Comparison of ENCODE assay signal across 27 cellular contexts in genomic region chr12:79023784-79024183, GRCh38.
"Had no signal": no experiment of that assay in that cellular context is flagged by ENCODE, and none has a peak within 500 bp of the region (broad histone marks: within the 10 kb centered on the region; RNA-seq: fewer than 3 reads in every experiment).

No MANE protein-coding gene starts in this region.

- H3K27ac Mint-ChIP-seq: activated naive CD8-positive, alpha-beta T cell; mesothelial cell of epicardium; naive B cell; nephron progenitor cell; progenitor cell of endocrine pancreas; stimulated activated naive B cell treated with anti-CD40 and anti-IgM and Interleukin-4, amounts not matched to agents 10 μg/mL and 1 μg/mL and 100 μg/mL, for 72 hours had no signal

- H3K4me3 ChIP-seq: gastroesophageal sphincter, ovary, right lobe of liver, smooth muscle cell, suprapubic skin, tibial nerve had no signal

- H3K4me3 Mint-ChIP-seq: activated naive CD8-positive, alpha-beta T cell; mesothelial cell of epicardium; naive B cell; nephron progenitor cell; stimulated activated naive B cell treated with anti-CD40 and anti-IgM and Interleukin-4, amounts not matched to agents 10 μg/mL and 1 μg/mL and 100 μg/mL, for 72 hours had no signal

- H3K4me1 Mint-ChIP-seq: naive B cell; nephron progenitor cell; stimulated activated naive B cell treated with anti-CD40 and anti-IgM and Interleukin-4, amounts not matched to agents 10 μg/mL and 1 μg/mL and 100 μg/mL, for 72 hours had no signal

- DNase-seq: activated CD4-positive, alpha-beta T cell treated with anti-CD3 and anti-CD28 coated beads for 4 hours; activated CD4-positive, alpha-beta T cell treated with anti-CD3 and anti-CD28 coated beads, Interleukin-2, amount 50 U/mL, for 48 hours; activated CD4-positive, CD25-positive, alpha-beta regulatory T cell; activated CD8-positive, alpha-beta memory T cell treated with anti-CD3 and anti-CD28 coated beads for 24 hours; activated effector memory CD4-positive, alpha-beta T cell treated with Interleukin-2 at 50 U/mL for 16 hours; activated naive CD4-positive, alpha-beta T cell treated with Interleukin-2 at 50 U/mL for 16 hours; aorta; brain microvascular endothelial cell; head of caudate nucleus; hippocampal formation; kidney; left colon; mammary epithelial cell; naive B cell; nephron progenitor cell; ovary; right lobe of liver; stimulated activated CD4-positive, alpha-beta T cell treated with anti-CD3 and anti-CD28 coated beads, Interleukin-1b, Interleukin-23, amount 100 ng/mL, for 48 hours; stimulated activated naive B cell treated with anti-CD40 and anti-IgM and Interleukin-4, amounts not matched to agents 10 μg/mL and 1 μg/mL and 100 μg/mL, for 72 hours; T-helper 2 cell had no signal

- H3K9me3 Mint-ChIP-seq: mesothelial cell of epicardium; naive B cell; nephron progenitor cell; stimulated activated naive B cell treated with anti-CD40 and anti-IgM and Interleukin-4, amounts not matched to agents 10 μg/mL and 1 μg/mL and 100 μg/mL, for 72 hours had no signal

- H3K27me3 Mint-ChIP-seq: activated naive CD8-positive, alpha-beta T cell; naive B cell; progenitor cell of endocrine pancreas; stimulated activated naive B cell treated with anti-CD40 and anti-IgM and Interleukin-4, amounts not matched to agents 10 μg/mL and 1 μg/mL and 100 μg/mL, for 72 hours had no signal

- H3K36me3 Mint-ChIP-seq: activated naive CD8-positive, alpha-beta T cell; mesothelial cell of epicardium; naive B cell; stimulated activated naive B cell treated with anti-CD40 and anti-IgM and Interleukin-4, amounts not matched to agents 10 μg/mL and 1 μg/mL and 100 μg/mL, for 72 hours had no signal
